In the genomic region with DNA sequence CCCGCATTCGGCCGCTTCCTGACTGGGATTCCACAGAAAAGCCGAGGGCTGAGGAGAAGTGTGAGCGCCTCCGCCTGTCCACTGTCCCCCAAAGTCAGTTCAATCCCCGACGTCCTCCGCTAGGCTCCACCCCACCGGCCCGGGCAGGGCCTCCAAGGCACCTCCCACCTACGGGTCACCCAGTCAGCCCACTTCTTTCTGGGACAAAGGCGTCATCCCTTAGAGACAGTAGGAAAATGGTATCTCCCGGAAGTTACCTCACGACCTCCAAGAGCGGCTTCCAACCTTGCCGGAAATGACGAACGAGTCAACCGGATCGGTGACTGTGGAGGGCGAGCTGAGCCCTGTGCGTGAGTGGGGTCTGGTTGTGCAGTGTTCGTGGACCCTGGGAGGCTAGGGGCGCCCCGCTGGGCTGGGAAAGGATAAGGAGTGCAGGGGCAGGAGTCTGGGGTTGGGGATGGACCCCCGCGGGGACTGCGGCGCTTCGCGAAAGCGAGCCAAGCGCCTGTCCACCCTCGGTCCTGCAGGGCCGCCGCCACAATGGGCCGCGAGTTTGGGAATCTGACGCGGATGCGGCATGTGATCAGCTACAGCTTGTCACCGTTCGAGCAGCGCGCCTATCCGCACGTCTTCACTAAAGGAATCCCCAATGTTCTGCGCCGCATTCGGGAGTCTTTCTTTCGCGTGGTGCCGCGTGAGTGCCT, we compare ENCODE assay signal across 8 cellular contexts. TPM values are rescaled to one million over a fixed set of nuclear protein-coding genes. Genes with fewer than 3 reads are reported as not detected.
DNase-seq lines count a peak whose midpoint lies in the region; ATAC-seq, FAIRE-seq and TF ChIP-seq lines count a peak whose summit lies in the region.

A gene with protein sequence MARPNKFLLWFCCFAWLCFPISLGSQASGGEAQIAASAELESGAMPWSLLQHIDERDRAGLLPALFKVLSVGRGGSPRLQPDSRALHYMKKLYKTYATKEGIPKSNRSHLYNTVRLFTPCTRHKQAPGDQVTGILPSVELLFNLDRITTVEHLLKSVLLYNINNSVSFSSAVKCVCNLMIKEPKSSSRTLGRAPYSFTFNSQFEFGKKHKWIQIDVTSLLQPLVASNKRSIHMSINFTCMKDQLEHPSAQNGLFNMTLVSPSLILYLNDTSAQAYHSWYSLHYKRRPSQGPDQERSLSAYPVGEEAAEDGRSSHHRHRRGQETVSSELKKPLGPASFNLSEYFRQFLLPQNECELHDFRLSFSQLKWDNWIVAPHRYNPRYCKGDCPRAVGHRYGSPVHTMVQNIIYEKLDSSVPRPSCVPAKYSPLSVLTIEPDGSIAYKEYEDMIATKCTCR (minus strand): TSS at position 128 of the 704 bp plus-strand sequence. CDS start 1,936 bp downstream, outside the sequence.
Gene UQCRQ, plus strand, starts transcription at position 301 of the 704 bp plus-strand sequence. Its CDS starts 240 bp downstream, at position 541.

- peak; percentile 100 for DNase-seq in Ammon's horn (ENCODE audit: low spot score)
- DNase-seq in NCI-H446 treated with DMSO at 0.1 percent for 48 hours (lab: John Stamatoyannopoulos, UW): peak; percentile 97
- peak; percentile 82 for DNase-seq in activated CD4-positive, alpha-beta T cell treated with anti-CD3 and anti-CD28 coated beads for 1 hour
- peak; percentile 96 for DNase-seq in chondrocyte (ENCODE audit: low spot score)
- DNase-seq in kidney: peak; percentile 98
- DNase-seq in stimulated activated CD4-positive, alpha-beta T cell treated with anti-CD3 and anti-CD28 coated beads, Interleukin-15, amount 100 ng/mL, for 24 hours: peak; percentile 94

- peak; percentile 61 for TF ChIP-seq CTCF in chondrocyte (IDR thresholded peaks at IDR 0.05)
- TF ChIP-seq CTCF in kidney (IDR thresholded peaks at IDR 0.05; ENCODE audit: borderline replicate concordance, extremely low read depth, insufficient read depth): no peak

- peak within 1 kb of the TSS; percentile 100 for H3K4me3 Mint-ChIP-seq in chondrocyte (ENCODE audit: unreplicated experiment)

- H3K27ac ChIP-seq in kidney (ENCODE audit: low read depth in 2 of 2, low read length in 2 of 2): peak within 1 kb of the TSS; percentile 89 to 94

- peak; percentile 95 for FAIRE-seq in kidney (lab: Jason Lieb, UNC)

- peaks cover 10 to 15% of the 10 kb centered on the region in 2 donors for H3K4me1 ChIP-seq in kidney (ENCODE audit: control insufficient read depth in 1 of 2, insufficient read depth in 1 of 2, low read depth in 1 of 2, low read length in 2 of 2)

- no peaks in the 10 kb centered on the region for H3K9me3 ChIP-seq in kidney (ENCODE audit: control insufficient read depth in 1 of 2, low read length in 2 of 2)

- no peaks in the 10 kb centered on the region for H3K27me3 Mint-ChIP-seq in chondrocyte (ENCODE audit: low read depth)

- peak within 1 kb of the TSS; percentile 100 for H3K27ac Mint-ChIP-seq in chondrocyte (ENCODE audit: unreplicated experiment)

- peak; percentile 99 for ATAC-seq in GM19043 (IDR thresholded peaks at IDR 0.05; ENCODE audit: low read depth, unreplicated experiment)
- peak; percentile 98 for ATAC-seq in HG03378 (IDR thresholded peaks at IDR 0.05; ENCODE audit: unreplicated experiment)

- intact Hi-C loops in kidney (cut with DNase I): no loop called here

- no peaks in the 10 kb centered on the region for H3K9me3 Mint-ChIP-seq in chondrocyte (ENCODE audit: low read depth)

- H3K4me3 ChIP-seq in kidney (ENCODE audit: low read length in 2 of 2): peak within 1 kb of the TSS; percentile 90 to 93

- H3K36me3 ChIP-seq in kidney (ENCODE audit: control insufficient read depth in 1 of 2, insufficient read depth in 2 of 2, low read length in 2 of 2): peaks cover 13 to 20% of the 10 kb centered on the region in 2 donors

- peaks cover 4% of the 10 kb centered on the region for H3K36me3 Mint-ChIP-seq in chondrocyte (ENCODE audit: low read depth)

- H3K4me1 Mint-ChIP-seq in chondrocyte (ENCODE audit: low read depth): peaks cover 25% of the 10 kb centered on the region

- peak within 1 kb of the TSS; percentile 72 to 95 for H3K9ac ChIP-seq in kidney (ENCODE audit: low read length in 2 of 2)

RNA-seq across cellular contexts. Expression of the first gene that starts in this region (rescaled TPM):
- total RNA-seq in chondrocyte: 0.29 to 0.38 TPM (median 0.30 TPM) in 3 replicates
- 0.88 TPM for total RNA-seq in kidney
- polyA plus RNA-seq in kidney (ENCODE audit: insufficient read depth, low read depth, low replicate concordance): 0.88 TPM

RNA-seq across cellular contexts. Expression of gene UQCRQ, which starts in this region (rescaled TPM):
- total RNA-seq in chondrocyte: 378 to 436 TPM (median 403 TPM) in 3 replicates
- 306 TPM for total RNA-seq in kidney
- 1,158 TPM for polyA plus RNA-seq in kidney (ENCODE audit: insufficient read depth, low read depth, low replicate concordance)

Comparison
In these comparisons a context has a peak if more than half of its experiments do, and no peak if none do; other contexts are left out.
1. Peak in every context shown above with its lines: DNase-seq, ATAC-seq, H3K4me3 ChIP-seq and H3K27ac ChIP-seq.